Comparison of ENCODE assay signal across 8 cellular contexts in the genomic region with DNA sequence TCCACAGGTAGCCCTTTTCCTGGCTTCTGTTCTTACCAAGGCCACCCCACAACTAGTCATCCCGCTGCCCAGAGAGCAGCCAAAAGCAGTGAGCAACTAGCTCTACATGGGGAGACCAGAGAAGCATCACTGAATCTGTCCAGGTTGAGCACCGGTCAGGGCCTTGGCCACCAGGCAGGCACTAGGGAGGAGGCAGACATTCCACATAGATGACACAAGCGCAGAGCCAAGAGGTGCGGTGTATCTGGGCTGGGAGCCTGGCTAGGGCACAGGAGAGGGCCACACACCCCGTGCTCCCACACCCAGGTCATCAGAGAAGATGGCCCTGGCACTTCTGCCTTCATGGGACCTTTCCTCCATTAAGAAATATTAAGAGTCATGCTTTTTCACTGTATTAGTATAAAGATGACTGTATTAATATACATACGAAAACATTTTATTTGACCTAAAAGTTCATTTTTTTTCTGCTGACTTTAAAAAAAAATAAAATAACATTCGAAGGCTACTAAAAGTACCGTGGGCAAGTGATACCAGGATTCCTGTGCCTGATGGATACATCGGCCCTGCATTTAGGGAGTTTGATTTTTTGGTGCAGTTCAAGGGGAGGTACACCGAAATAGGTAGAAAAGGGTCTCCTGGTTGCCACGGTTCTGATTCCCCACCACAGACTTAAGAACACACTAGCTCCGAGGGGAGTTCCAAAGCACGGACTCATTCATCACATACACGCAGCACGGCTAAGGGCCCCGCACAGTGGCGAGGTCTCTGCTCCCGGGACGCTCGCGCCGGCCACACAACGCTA. TPM values are rescaled to one million over a fixed set of nuclear protein-coding genes. Genes with fewer than 3 reads are reported as not detected.
DNase-seq lines count a peak whose midpoint lies in the region; ATAC-seq and FAIRE-seq lines count a peak whose summit lies in the region.

No MANE protein-coding gene starts in this region.

- H3K36me3 Mint-ChIP-seq in activated naive CD4-positive, alpha-beta T cell treated with anti-CD3 and anti-CD28 coated beads for 36 hours (ENCODE audit: low read depth), result no peaks in the 10 kb centered on the region

- CTCF ChIA-PET in activated naive CD4-positive, alpha-beta T cell treated with anti-CD3 and anti-CD28 coated beads for 36 hours (lab: Charles Lee), result interaction anchor here (1.4 kb wide), 1 partner anchor 11 kb away, joined by 4 read pairs; no protein-coding TSS in a partner anchor

- intact Hi-C loops in activated naive CD4-positive, alpha-beta T cell treated with anti-CD3 and anti-CD28 coated beads for 36 hours (cut with micrococcal nuclease), result loop anchor here (5.0 kb wide), 2 partner anchors 311 to 356 kb away; a partner anchor contains a TSS
- intact Hi-C loops in right cardiac atrium (cut with DNase I), result no loop called here

- H3K4me1 ChIP-seq in right cardiac atrium (ENCODE audit: control insufficient read depth, insufficient read depth, low read length), result peaks cover 13% of the 10 kb centered on the region

- H3K27ac Mint-ChIP-seq in activated naive CD4-positive, alpha-beta T cell treated with anti-CD3 and anti-CD28 coated beads for 36 hours, result peak overlapping the region; percentile 46

- H3K9me3 Mint-ChIP-seq in activated naive CD4-positive, alpha-beta T cell treated with anti-CD3 and anti-CD28 coated beads for 36 hours, result no peaks in the 10 kb centered on the region

- no peaks in the 10 kb centered on the region for H3K27me3 ChIP-seq in right cardiac atrium (ENCODE audit: control insufficient read depth, insufficient read depth)

- DNase-seq in ELF-1 (ENCODE audit: low read depth, low spot score) (peak; percentile 80), HK-2 (ENCODE audit: unreplicated experiment) (peak; percentile 74), right cardiac atrium (no peak), skeletal muscle cell (ENCODE audit: low read depth) (no peak), SW 1271 (lab: John Stamatoyannopoulos, UW) (no peak), frontal cortex (ENCODE audit: low spot score in 2 of 2) (no peak)
- DNase-seq in activated naive CD4-positive, alpha-beta T cell treated with anti-CD3 and anti-CD28 coated beads for 36 hours, result peak; percentile 57

- H3K27me3 Mint-ChIP-seq in activated naive CD4-positive, alpha-beta T cell treated with anti-CD3 and anti-CD28 coated beads for 36 hours (ENCODE audit: low read depth), result no peaks in the 10 kb centered on the region

- H3K4me1 Mint-ChIP-seq in activated naive CD4-positive, alpha-beta T cell treated with anti-CD3 and anti-CD28 coated beads for 36 hours (ENCODE audit: low read depth), result peaks cover 59% of the 10 kb centered on the region

- H3K27ac ChIP-seq in right cardiac atrium (ENCODE audit: low read length), result peak overlapping the region; percentile 94

- no peaks in the 10 kb centered on the region for H3K9me3 ChIP-seq in right cardiac atrium (ENCODE audit: control insufficient read depth, low read length)

- H3K4me3 Mint-ChIP-seq in activated naive CD4-positive, alpha-beta T cell treated with anti-CD3 and anti-CD28 coated beads for 36 hours, result peak overlapping the region; percentile 84

- ATAC-seq in right cardiac atrium (peak in 1 of 2 donors; percentile 20), HG02852 (IDR thresholded peaks at IDR 0.05; ENCODE audit: unreplicated experiment) (no peak)

- peak overlapping the region; percentile 85 for H3K4me3 ChIP-seq in right cardiac atrium (ENCODE audit: low read length)
- H3K4me3 ChIP-seq in skeletal muscle cell (ENCODE audit: low read depth, low read length), result peak overlapping the region; percentile 89

- 15% methylated on average over 23 of the region's 23 CpGs for WGBS in right cardiac atrium

- FAIRE-seq in frontal cortex (lab: Jason Lieb, UNC), result no peak

RNA-seq across cellular contexts. Expression of a gene that starts 1.2 kb away (rescaled TPM):
- 10 to 100 TPM; 15.4 to 16.4 TPM for total RNA-seq in activated naive CD4-positive, alpha-beta T cell treated with anti-CD3 and anti-CD28 coated beads for 36 hours
- 10 to 100 TPM; 28.9 to 38.8 (median 35.4) TPM for total RNA-seq in right cardiac atrium
- polyA plus RNA-seq in right cardiac atrium, result 34.9 TPM
- 65.2 TPM for total RNA-seq in frontal cortex

RNA-seq across cellular contexts. Expression of a gene that starts 10.1 kb away (rescaled TPM):
- total RNA-seq in activated naive CD4-positive, alpha-beta T cell treated with anti-CD3 and anti-CD28 coated beads for 36 hours, result not detected
- total RNA-seq in right cardiac atrium (not detected), frontal cortex (not detected)
- polyA plus RNA-seq in right cardiac atrium, result 0.09 TPM

RNA-seq across cellular contexts. Expression of a gene that starts 23.4 kb away (rescaled TPM):
- 10 to 100 TPM in 1 of 2 experiments, 1 to 10 TPM in 1; 9.9 to 11.0 TPM for total RNA-seq in activated naive CD4-positive, alpha-beta T cell treated with anti-CD3 and anti-CD28 coated beads for 36 hours
- 10 to 100 TPM in 3 of 4 donors, 1 to 10 TPM in 1; 9.3 to 11.1 (median 10.4) TPM for total RNA-seq in right cardiac atrium
- 11.2 TPM for polyA plus RNA-seq in right cardiac atrium
- total RNA-seq in frontal cortex, result 13.0 TPM

RNA-seq across cellular contexts. Expression of a gene that starts 29.1 kb away (rescaled TPM):
- not detected for total RNA-seq in activated naive CD4-positive, alpha-beta T cell treated with anti-CD3 and anti-CD28 coated beads for 36 hours
- not detected for total RNA-seq in right cardiac atrium
- polyA plus RNA-seq in right cardiac atrium, result not detected
- total RNA-seq in frontal cortex, result not detected

RNA-seq across cellular contexts. Expression of a gene that starts 57.5 kb away (rescaled TPM):
- total RNA-seq in activated naive CD4-positive, alpha-beta T cell treated with anti-CD3 and anti-CD28 coated beads for 36 hours, result 10 to 100 TPM; 54.0 to 58.4 TPM
- total RNA-seq in right cardiac atrium, result 10 to 100 TPM; 11.2 to 25.2 (median 18.6) TPM
- polyA plus RNA-seq in right cardiac atrium, result 26.5 TPM
- 24.9 TPM for total RNA-seq in frontal cortex

Comparison
In these comparisons a context has a peak if more than half of its experiments do, and no peak if none do; other contexts are left out.
1. DNase-seq: peak in ELF-1 (single experiment), HK-2 (single experiment) and activated naive CD4-positive, alpha-beta T cell treated with anti-CD3 and anti-CD28 coated beads for 36 hours (single experiment); none in right cardiac atrium (0 of 3), skeletal muscle cell (single experiment), SW 1271 (0 of 2) and frontal cortex (0 of 2).